In genomic region chr7:102236592-102237287, GRCh38 we compare ENCODE assay signal across 8 cellular contexts. TPM values are rescaled to one million over a fixed set of nuclear protein-coding genes. Genes with fewer than 3 reads are reported as not detected.
DNase-seq lines count a peak whose midpoint lies in the region; ATAC-seq and TF ChIP-seq lines count a peak whose summit lies in the region.

No MANE protein-coding gene starts in this region.

- no peak overlapping the region for H3K4me3 Mint-ChIP-seq in GM23338
- no peak overlapping the region for H3K4me3 Mint-ChIP-seq in endothelial cell (ENCODE audit: unreplicated experiment)

- H3K36me3 Mint-ChIP-seq in GM23338 (ENCODE audit: low read depth) (peaks cover 37% of the 10 kb centered on the region), endothelial cell (ENCODE audit: low read depth, unreplicated experiment) (peaks cover 15% of the 10 kb centered on the region)

- TF ChIP-seq CTCF in GM23338 (conservative IDR thresholded peaks at IDR 0.05; ENCODE audit: low read depth in 2 of 2): peak; percentile 83 to 92
- peak; percentile 77 for TF ChIP-seq CTCF in endothelial cell (IDR thresholded peaks at IDR 0.05; ENCODE audit: unreplicated experiment)
- TF ChIP-seq CTCF in mucosa of descending colon (IDR thresholded peaks at IDR 0.05): peak; percentile 49
- peak in 5 of 7 experiments; percentile 40 to 74 (median 56) for TF ChIP-seq CTCF in stomach (IDR thresholded peaks at IDR 0.05)

- H3K9me3 Mint-ChIP-seq in GM23338: no peaks in the 10 kb centered on the region
- H3K9me3 Mint-ChIP-seq in endothelial cell (ENCODE audit: unreplicated experiment): no peaks in the 10 kb centered on the region

- H3K36me3 ChIP-seq in GM23338 (ENCODE audit: insufficient read depth): peaks cover 7% of the 10 kb centered on the region; the same call in 1 of the 2 replicates
- H3K36me3 ChIP-seq in mucosa of descending colon (ENCODE audit: low read depth): no peaks in the 10 kb centered on the region
- peaks cover 19 to 92% (median 84%) of the 10 kb centered on the region in 4 donors for H3K36me3 ChIP-seq in stomach

- DNase-seq in AML-193 (lab: John Stamatoyannopoulos, UW) (peak; percentile 16 to 21), GM23338 (ENCODE audit: low spot score) (peak; percentile 89), NCI-H446 treated with DMSO at 0.1 percent for 48 hours (lab: John Stamatoyannopoulos, UW) (peak; percentile 3), endothelial cell (ENCODE audit: low spot score) (peak; percentile 67), mucosa of descending colon (peak in 2 of 3 donors; percentile 68 to 72), stomach (peak; percentile 68), mesenteric fat pad (ENCODE audit: low spot score) (no peak)
- DNase-seq in activated CD4-positive, alpha-beta T cell treated with anti-CD3 and anti-CD28 coated beads, Interleukin-2, amount 50 U/mL, for 4 hours: peak; percentile 18 to 23

- no peak overlapping the region for H3K4me2 ChIP-seq in GM23338

- ATAC-seq in GM23338 (peak; percentile 95), mucosa of descending colon (peak; percentile 93)

- H3K4me1 Mint-ChIP-seq in GM23338 (no peaks in the 10 kb centered on the region), endothelial cell (ENCODE audit: unreplicated experiment) (no peaks in the 10 kb centered on the region)

- intact Hi-C loops in mucosa of descending colon (cut with DNase I, micrococcal nuclease): loop anchor here in 1 of 2 donors (5.0 kb wide), 1 partner anchor 549 kb away; no protein-coding TSS in a partner anchor
- intact Hi-C loops in stomach (cut with DNase I; ENCODE audit: low total_unique reads): no loop called here

- WGBS in stomach, 5 donors: 28 to 44% (median 37%) methylated on average over 14 of the region's 14 CpGs

- no peak overlapping the region for H2AFZ ChIP-seq in GM23338

- no peaks in the 10 kb centered on the region for H3K79me2 ChIP-seq in GM23338 (replicated peaks; ENCODE audit: insufficient read depth)

- H3K9me2 ChIP-seq in GM23338 (ENCODE audit: insufficient read depth): no peaks in the 10 kb centered on the region

- H3K9me3 ChIP-seq in mucosa of descending colon: no peaks in the 10 kb centered on the region
- no peaks in the 10 kb centered on the region for H3K9me3 ChIP-seq in stomach

- TF ChIP-seq POLR2A in stomach (IDR thresholded peaks at IDR 0.05): no peak

- peaks cover 12% of the 10 kb centered on the region; the same call in 1 of the 2 replicates for H4K20me1 ChIP-seq in GM23338 (replicated peaks; ENCODE audit: insufficient read depth)

- H3K27me3 ChIP-seq in GM23338 (ENCODE audit: insufficient read depth): no peaks in the 10 kb centered on the region
- H3K27me3 ChIP-seq in stomach: no peaks in the 10 kb centered on the region

- no peak for TF ChIP-seq EP300 in stomach (IDR thresholded peaks at IDR 0.05)

- no peak overlapping the region for H3K4me3 ChIP-seq in GM23338
- H3K4me3 ChIP-seq in mucosa of descending colon: no peak overlapping the region
- no peak overlapping the region for H3K4me3 ChIP-seq in stomach

- no peaks in the 10 kb centered on the region for H3K4me1 ChIP-seq in GM23338 (ENCODE audit: insufficient read depth)
- no peaks in the 10 kb centered on the region for H3K4me1 ChIP-seq in mucosa of descending colon (ENCODE audit: low read depth)
- peaks cover 0 to 9% (median 0%) of the 10 kb centered on the region in 4 donors for H3K4me1 ChIP-seq in stomach

- H3K27ac Mint-ChIP-seq in GM23338: 0 out of 2 replicates have a peak overlapping the region, but pooled peaks have one; percentile 62
- H3K27ac Mint-ChIP-seq in endothelial cell (ENCODE audit: unreplicated experiment): no peak overlapping the region

- H3K27ac ChIP-seq in GM23338 (ENCODE audit: low read depth) (peak overlapping the region; percentile 79), stomach (no peak overlapping the region)

- 0 out of 2 replicates have a peak, but pooled peaks cover 5% of the 10 kb centered on the region for H3F3A ChIP-seq in GM23338 (replicated peaks; ENCODE audit: low read depth)

- H3K27me3 Mint-ChIP-seq in GM23338 (ENCODE audit: insufficient read depth, low read depth, poor library complexity) (peaks cover 9% of the 10 kb centered on the region), endothelial cell (ENCODE audit: unreplicated experiment) (peaks cover 5% of the 10 kb centered on the region)

TF ChIP-seq in GM23338, 12 proteins besides CTCF, POLR2A, EP300 and RAD21 (continues in another document):
- no peak for TF ChIP-seq ZNF462 (CRISPR knock-in tag; IDR thresholded peaks at IDR 0.05)
- no peak for TF ChIP-seq STAT1 (IDR thresholded peaks at IDR 0.05; ENCODE audit: unreplicated experiment)
- TF ChIP-seq CREB1 (CRISPR knock-in tag; IDR thresholded peaks at IDR 0.05; ENCODE audit: low read depth): no peak
- TF ChIP-seq EZH2phosphoT487 (IDR thresholded peaks at IDR 0.05; ENCODE audit: unreplicated experiment): no peak
- no peak for TF ChIP-seq ZNF114 (CRISPR knock-in tag; IDR thresholded peaks at IDR 0.05)
- TF ChIP-seq ETS1 (IDR thresholded peaks at IDR 0.05): no peak

RNA-seq across cellular contexts. Expression of gene SH2B2, which starts 49.9 kb away (rescaled TPM):
- 21.9 and 30.3 TPM in 2 replicates for total RNA-seq in GM23338 (2014; rRNA removed; shearing (Covaris generic))
- polyA plus RNA-seq in GM23338 (2016; fragmentation: Nextera tagmentation; extraction: Ambion mirVana): 5.6 and 8.7 TPM in 2 replicates
- total RNA-seq in endothelial cell (ENCODE audit: unreplicated experiment): 2.6 TPM
- total RNA-seq in mucosa of descending colon: 1 to 10 TPM; 2.3 to 3.7 (median 2.7) TPM
- 10 to 100 TPM in 1 of 5 donors, 1 to 10 TPM in 2, under 1 TPM in 1, not detected in 1; 0.37 to 11.1 (median 6.5) TPM for total RNA-seq in stomach
- 1 to 10 TPM; 2.3 to 2.7 (median 2.6) TPM for polyA plus RNA-seq in stomach
- total RNA-seq in mesenteric fat pad: 8.9 TPM
